1 cellular context compared by ENCODE assay signal in the genomic region with DNA sequence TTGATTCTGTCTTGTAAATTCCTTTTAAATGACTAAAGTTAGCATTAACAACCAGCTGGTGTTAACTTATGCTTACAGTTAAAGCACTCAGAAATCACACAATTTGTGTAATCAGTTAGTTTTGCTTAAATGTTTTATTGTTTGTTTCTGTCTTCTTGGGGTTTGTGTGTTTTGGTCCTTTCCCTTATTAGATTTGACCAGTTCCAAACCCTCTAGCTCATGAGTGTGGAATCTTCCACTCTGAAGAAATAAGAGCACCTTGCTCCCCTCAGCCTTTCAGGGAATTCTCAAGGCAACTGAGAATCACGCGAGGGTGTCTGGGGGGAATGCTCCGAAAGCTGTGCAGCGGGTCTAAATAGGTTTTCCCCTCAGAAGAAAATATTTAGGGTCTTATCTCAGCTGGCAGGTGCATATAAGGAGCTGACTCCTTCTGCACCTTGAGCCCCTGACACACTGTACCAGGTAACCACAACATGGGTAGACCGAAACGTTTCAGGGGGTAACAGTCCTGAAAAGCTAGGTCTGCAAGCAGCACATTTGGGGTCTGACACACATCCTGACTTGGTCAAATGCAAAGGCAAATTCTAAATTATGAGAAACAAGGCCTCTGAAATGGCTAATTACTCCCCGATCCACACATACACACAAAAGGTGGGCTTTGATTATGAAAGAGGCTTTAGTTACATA.
TF ChIP-seq lines count a peak whose summit lies in the region.

No MANE protein-coding gene starts in this region.

TF ChIP-seq in H1, 55 proteins besides CTCF, POLR2A, EP300 and RAD21 (continued from another document):
- no peak for TF ChIP-seq NRF1 (IDR thresholded peaks at IDR 0.05; ENCODE audit: low read depth, low read length)
- no peak for TF ChIP-seq CREB1 (IDR thresholded peaks at IDR 0.05)
- TF ChIP-seq, protein P1, sequence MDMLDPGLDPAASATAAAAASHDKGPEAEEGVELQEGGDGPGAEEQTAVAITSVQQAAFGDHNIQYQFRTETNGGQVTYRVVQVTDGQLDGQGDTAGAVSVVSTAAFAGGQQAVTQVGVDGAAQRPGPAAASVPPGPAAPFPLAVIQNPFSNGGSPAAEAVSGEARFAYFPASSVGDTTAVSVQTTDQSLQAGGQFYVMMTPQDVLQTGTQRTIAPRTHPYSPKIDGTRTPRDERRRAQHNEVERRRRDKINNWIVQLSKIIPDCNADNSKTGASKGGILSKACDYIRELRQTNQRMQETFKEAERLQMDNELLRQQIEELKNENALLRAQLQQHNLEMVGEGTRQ (IDR thresholded peaks at IDR 0.05; ENCODE audit: low read length): no peak
- TF ChIP-seq YY1 (IDR thresholded peaks at IDR 0.05; ENCODE audit: low read depth, low read length): no peak
- no peak for TF ChIP-seq TCF12 (IDR thresholded peaks at IDR 0.05; ENCODE audit: low read depth, low read length)
- TF ChIP-seq EGR1 (IDR thresholded peaks at IDR 0.05; ENCODE audit: borderline replicate concordance, low read depth, low read length): no peak
- TF ChIP-seq, protein P2, sequence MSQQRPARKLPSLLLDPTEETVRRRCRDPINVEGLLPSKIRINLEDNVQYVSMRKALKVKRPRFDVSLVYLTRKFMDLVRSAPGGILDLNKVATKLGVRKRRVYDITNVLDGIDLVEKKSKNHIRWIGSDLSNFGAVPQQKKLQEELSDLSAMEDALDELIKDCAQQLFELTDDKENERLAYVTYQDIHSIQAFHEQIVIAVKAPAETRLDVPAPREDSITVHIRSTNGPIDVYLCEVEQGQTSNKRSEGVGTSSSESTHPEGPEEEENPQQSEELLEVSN (IDR thresholded peaks at IDR 0.05): no peak
- no peak for TF ChIP-seq CTBP2 (IDR thresholded peaks at IDR 0.05; ENCODE audit: borderline replicate concordance, insufficient read depth, insufficient read length, low read length)
- no peak for TF ChIP-seq RFX5 (IDR thresholded peaks at IDR 0.05; ENCODE audit: borderline replicate concordance, low read depth, low read length)
- TF ChIP-seq SAP30 (IDR thresholded peaks at IDR 0.05; ENCODE audit: insufficient read depth, insufficient replicate concordance, low read length): no peak
- no peak for TF ChIP-seq SP1 (IDR thresholded peaks at IDR 0.05; ENCODE audit: low read depth, low read length)
- no peak for TF ChIP-seq JUN (IDR thresholded peaks at IDR 0.05; ENCODE audit: low read depth, low read length)
- TF ChIP-seq PHF8 (conservative IDR thresholded peaks at IDR 0.05; ENCODE audit: low read depth, low read length): no peak
- TF ChIP-seq SIX5 (IDR thresholded peaks at IDR 0.05; ENCODE audit: low read depth, low read length): no peak
- TF ChIP-seq, protein P3, sequence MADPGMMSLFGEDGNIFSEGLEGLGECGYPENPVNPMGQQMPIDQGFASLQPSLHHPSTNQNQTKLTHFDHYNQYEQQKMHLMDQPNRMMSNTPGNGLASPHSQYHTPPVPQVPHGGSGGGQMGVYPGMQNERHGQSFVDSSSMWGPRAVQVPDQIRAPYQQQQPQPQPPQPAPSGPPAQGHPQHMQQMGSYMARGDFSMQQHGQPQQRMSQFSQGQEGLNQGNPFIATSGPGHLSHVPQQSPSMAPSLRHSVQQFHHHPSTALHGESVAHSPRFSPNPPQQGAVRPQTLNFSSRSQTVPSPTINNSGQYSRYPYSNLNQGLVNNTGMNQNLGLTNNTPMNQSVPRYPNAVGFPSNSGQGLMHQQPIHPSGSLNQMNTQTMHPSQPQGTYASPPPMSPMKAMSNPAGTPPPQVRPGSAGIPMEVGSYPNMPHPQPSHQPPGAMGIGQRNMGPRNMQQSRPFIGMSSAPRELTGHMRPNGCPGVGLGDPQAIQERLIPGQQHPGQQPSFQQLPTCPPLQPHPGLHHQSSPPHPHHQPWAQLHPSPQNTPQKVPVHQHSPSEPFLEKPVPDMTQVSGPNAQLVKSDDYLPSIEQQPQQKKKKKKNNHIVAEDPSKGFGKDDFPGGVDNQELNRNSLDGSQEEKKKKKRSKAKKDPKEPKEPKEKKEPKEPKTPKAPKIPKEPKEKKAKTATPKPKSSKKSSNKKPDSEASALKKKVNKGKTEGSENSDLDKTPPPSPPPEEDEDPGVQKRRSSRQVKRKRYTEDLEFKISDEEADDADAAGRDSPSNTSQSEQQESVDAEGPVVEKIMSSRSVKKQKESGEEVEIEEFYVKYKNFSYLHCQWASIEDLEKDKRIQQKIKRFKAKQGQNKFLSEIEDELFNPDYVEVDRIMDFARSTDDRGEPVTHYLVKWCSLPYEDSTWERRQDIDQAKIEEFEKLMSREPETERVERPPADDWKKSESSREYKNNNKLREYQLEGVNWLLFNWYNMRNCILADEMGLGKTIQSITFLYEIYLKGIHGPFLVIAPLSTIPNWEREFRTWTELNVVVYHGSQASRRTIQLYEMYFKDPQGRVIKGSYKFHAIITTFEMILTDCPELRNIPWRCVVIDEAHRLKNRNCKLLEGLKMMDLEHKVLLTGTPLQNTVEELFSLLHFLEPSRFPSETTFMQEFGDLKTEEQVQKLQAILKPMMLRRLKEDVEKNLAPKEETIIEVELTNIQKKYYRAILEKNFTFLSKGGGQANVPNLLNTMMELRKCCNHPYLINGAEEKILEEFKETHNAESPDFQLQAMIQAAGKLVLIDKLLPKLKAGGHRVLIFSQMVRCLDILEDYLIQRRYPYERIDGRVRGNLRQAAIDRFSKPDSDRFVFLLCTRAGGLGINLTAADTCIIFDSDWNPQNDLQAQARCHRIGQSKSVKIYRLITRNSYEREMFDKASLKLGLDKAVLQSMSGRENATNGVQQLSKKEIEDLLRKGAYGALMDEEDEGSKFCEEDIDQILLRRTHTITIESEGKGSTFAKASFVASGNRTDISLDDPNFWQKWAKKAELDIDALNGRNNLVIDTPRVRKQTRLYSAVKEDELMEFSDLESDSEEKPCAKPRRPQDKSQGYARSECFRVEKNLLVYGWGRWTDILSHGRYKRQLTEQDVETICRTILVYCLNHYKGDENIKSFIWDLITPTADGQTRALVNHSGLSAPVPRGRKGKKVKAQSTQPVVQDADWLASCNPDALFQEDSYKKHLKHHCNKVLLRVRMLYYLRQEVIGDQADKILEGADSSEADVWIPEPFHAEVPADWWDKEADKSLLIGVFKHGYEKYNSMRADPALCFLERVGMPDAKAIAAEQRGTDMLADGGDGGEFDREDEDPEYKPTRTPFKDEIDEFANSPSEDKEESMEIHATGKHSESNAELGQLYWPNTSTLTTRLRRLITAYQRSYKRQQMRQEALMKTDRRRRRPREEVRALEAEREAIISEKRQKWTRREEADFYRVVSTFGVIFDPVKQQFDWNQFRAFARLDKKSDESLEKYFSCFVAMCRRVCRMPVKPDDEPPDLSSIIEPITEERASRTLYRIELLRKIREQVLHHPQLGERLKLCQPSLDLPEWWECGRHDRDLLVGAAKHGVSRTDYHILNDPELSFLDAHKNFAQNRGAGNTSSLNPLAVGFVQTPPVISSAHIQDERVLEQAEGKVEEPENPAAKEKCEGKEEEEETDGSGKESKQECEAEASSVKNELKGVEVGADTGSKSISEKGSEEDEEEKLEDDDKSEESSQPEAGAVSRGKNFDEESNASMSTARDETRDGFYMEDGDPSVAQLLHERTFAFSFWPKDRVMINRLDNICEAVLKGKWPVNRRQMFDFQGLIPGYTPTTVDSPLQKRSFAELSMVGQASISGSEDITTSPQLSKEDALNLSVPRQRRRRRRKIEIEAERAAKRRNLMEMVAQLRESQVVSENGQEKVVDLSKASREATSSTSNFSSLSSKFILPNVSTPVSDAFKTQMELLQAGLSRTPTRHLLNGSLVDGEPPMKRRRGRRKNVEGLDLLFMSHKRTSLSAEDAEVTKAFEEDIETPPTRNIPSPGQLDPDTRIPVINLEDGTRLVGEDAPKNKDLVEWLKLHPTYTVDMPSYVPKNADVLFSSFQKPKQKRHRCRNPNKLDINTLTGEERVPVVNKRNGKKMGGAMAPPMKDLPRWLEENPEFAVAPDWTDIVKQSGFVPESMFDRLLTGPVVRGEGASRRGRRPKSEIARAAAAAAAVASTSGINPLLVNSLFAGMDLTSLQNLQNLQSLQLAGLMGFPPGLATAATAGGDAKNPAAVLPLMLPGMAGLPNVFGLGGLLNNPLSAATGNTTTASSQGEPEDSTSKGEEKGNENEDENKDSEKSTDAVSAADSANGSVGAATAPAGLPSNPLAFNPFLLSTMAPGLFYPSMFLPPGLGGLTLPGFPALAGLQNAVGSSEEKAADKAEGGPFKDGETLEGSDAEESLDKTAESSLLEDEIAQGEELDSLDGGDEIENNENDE (IDR thresholded peaks at IDR 0.05; ENCODE audit: insufficient replicate concordance, low read length): no peak
- no peak for TF ChIP-seq KDM1A (IDR thresholded peaks at IDR 0.05; ENCODE audit: borderline replicate concordance, low read length)
- TF ChIP-seq TAF7 (optimal IDR thresholded peaks at IDR 0.05; ENCODE audit: borderline replicate concordance, low read depth, low read length): no peak
- no peak for TF ChIP-seq KDM4A (IDR thresholded peaks at IDR 0.05; ENCODE audit: low read depth, low read length, severe bottlenecking)
- no peak for TF ChIP-seq SUZ12 (IDR thresholded peaks at IDR 0.05; ENCODE audit: low read length)
